Comparison of ENCODE assay signal across 1 cellular context in genomic region chr19:39953915-39954314, GRCh38.
TF ChIP-seq lines count a peak whose summit lies in the region.

No MANE protein-coding gene starts in this region.

TF ChIP-seq in GM23338, 12 proteins besides CTCF, POLR2A, EP300 and RAD21 (continued from another document):
- TF ChIP-seq REST (IDR thresholded peaks at IDR 0.05; ENCODE audit: unreplicated experiment) (no peak), JUNB (IDR thresholded peaks at IDR 0.05; ENCODE audit: unreplicated experiment) (no peak), EZH2 (IDR thresholded peaks at IDR 0.05; ENCODE audit: low read depth, unreplicated experiment) (no peak), CREB1 (CRISPR knock-in tag; IDR thresholded peaks at IDR 0.05; ENCODE audit: low read depth) (no peak), ETS1 (IDR thresholded peaks at IDR 0.05) (no peak), ZNF331 (CRISPR knock-in tag; IDR thresholded peaks at IDR 0.05; ENCODE audit: low read depth) (no peak)
TF ChIP-seq in GM23338: peak in this region for 0.
